20 cellular contexts compared by ENCODE assay signal in genomic region chr9:101536351-101536750, GRCh38. TPM values are rescaled to one million over a fixed set of nuclear protein-coding genes. Genes with fewer than 3 reads are reported as not detected.
A peak's percentile ranks its signal among the peaks of the same experiment; 100 is the strongest.
DNase-seq lines count a peak whose midpoint lies in the region; ATAC-seq, FAIRE-seq and TF ChIP-seq lines count a peak whose summit lies in the region.
"Had no signal": no experiment of that assay in that cellular context is flagged by ENCODE, and none has a peak within 500 bp of the region (broad histone marks: within the 10 kb centered on the region; RNA-seq: fewer than 3 reads in every experiment).

No MANE protein-coding gene starts in this region.

- no peaks in the 10 kb centered on the region for H3K36me3 Mint-ChIP-seq in MCF 10A (ENCODE audit: insufficient read depth, unreplicated experiment)

- intact Hi-C loops in mammary epithelial cell (cut with micrococcal nuclease), result no loop called here
- intact Hi-C loops in MCF 10A (cut with micrococcal nuclease), result no loop called here
- intact Hi-C loops in Right ventricle myocardium superior (cut with DNase I), result no loop called here

- DNase-seq in mammary epithelial cell (peak; percentile 46), MCF 10A (ENCODE audit: unreplicated experiment) (no peak), amniotic epithelial cell (ENCODE audit: low read depth) (peak; percentile 16), foreskin fibroblast (peak; percentile 36 to 63), Right ventricle myocardium superior (no peak), DMS153 treated with DMSO at 0.1 percent for 48 hours (lab: John Stamatoyannopoulos, UW; ENCODE audit: unreplicated experiment) (no peak), HTR-8/SVneo (ENCODE audit: insufficient read length, low spot score) (no peak)
- DNase-seq: activated CD4-positive, alpha-beta T cell treated with anti-CD3 and anti-CD28 coated beads, Interleukin-2, amount 50 U/mL, for 4 hours; NCI-H1930; NCI-H510A had no signal

- POLR2A ChIA-PET in MCF 10A (lab: Yijun Ruan, JAX), result interaction anchor here (0.7 kb wide), 3 partner anchors 67 to 260 kb away, joined by 3 to 5 read pairs (median 3); no protein-coding TSS in a partner anchor

- ATAC-seq in HG03108 (IDR thresholded peaks at IDR 0.05; ENCODE audit: unreplicated experiment) (no peak), Right ventricle myocardium superior (ENCODE audit: poor library complexity) (no peak)
- ATAC-seq: left colon, Right ventricle myocardium inferior had no signal

- H3K79me2 ChIP-seq in mammary epithelial cell (ENCODE audit: insufficient read depth, low read length), result peaks cover 43% of the 10 kb centered on the region

- H3K9me3 Mint-ChIP-seq in MCF 10A (ENCODE audit: unreplicated experiment), result no peaks in the 10 kb centered on the region
- H3K9me3 Mint-ChIP-seq: CD14-positive monocyte had no signal

- no peaks in the 10 kb centered on the region for H3K9me3 ChIP-seq in mammary epithelial cell (replicated peaks; ENCODE audit: insufficient read depth, low read length)
- H3K9me3 ChIP-seq: esophagus muscularis mucosa, thoracic aorta had no signal

- H3K4me1 ChIP-seq in mammary epithelial cell (ENCODE audit: insufficient read depth, low read length), result peaks cover 16% of the 10 kb centered on the region

- H3K4me3 ChIP-seq in mammary epithelial cell (replicated peaks in 1 of 3; ENCODE audit: insufficient read depth in 1 of 3, low read depth in 2 of 3, low read length in 3 of 3), result no peak overlapping the region
- no peak overlapping the region for H3K4me3 ChIP-seq in foreskin fibroblast (ENCODE audit: low read depth in 1 of 2, low read length in 2 of 2)
- H3K4me3 ChIP-seq: esophagus muscularis mucosa, thoracic aorta had no signal

- no peak overlapping the region for H2AFZ ChIP-seq in mammary epithelial cell (ENCODE audit: low read depth, low read length)

- FAIRE-seq in HTR-8/SVneo (lab: Jason Lieb, UNC), result no peak

- in situ Hi-C loops in mammary epithelial cell (cut with MboI; ENCODE audit: low sequenced_read_pairs in 2 of 2), result no loop called here

- H3K27ac Mint-ChIP-seq in MCF 10A (ENCODE audit: low read depth, unreplicated experiment), result no peak overlapping the region
- H3K27ac Mint-ChIP-seq: activated naive CD8-positive, alpha-beta T cell had no signal

- no peak overlapping the region for H3K9ac ChIP-seq in mammary epithelial cell (ENCODE audit: insufficient read depth, low read length)

- dilution Hi-C loops in mammary epithelial cell (cut with HindIII; ENCODE audit: low sequenced_read_pairs), result no loop called here

- CTCF ChIA-PET in mammary epithelial cell (lab: Charles Lee; ENCODE audit: low non-redundant PET), result no interaction called here
- CTCF ChIA-PET in MCF 10A (lab: Yijun Ruan, JAX), result interaction anchor here (0.5 to 26.6 kb wide), 7 partner anchors 9 to 117 kb away, joined by 3 to 751 read pairs (median 4); no protein-coding TSS in a partner anchor

- peaks cover 12% of the 10 kb centered on the region for H3K36me3 ChIP-seq in mammary epithelial cell (ENCODE audit: insufficient read depth, low read length)

- no peak overlapping the region for H3K4me3 Mint-ChIP-seq in MCF 10A (ENCODE audit: unreplicated experiment)
- H3K4me3 Mint-ChIP-seq: CD14-positive monocyte had no signal

- peaks cover 13% of the 10 kb centered on the region for H3K4me1 Mint-ChIP-seq in MCF 10A (ENCODE audit: insufficient read depth, unreplicated experiment)

- H3K27me3 ChIP-seq in mammary epithelial cell (ENCODE audit: insufficient read depth, low read length), result no peaks in the 10 kb centered on the region
- H3K27me3 ChIP-seq: esophagus muscularis mucosa had no signal

- BruUV-seq in mammary epithelial cell (replicated peaks; lab: Mats Ljungman, UMichigan), result no TSS peak
- no TSS peak for BruUV-seq in MCF 10A (replicated peaks; lab: Mats Ljungman, UMichigan)

- no peaks in the 10 kb centered on the region for H3K27me3 Mint-ChIP-seq in MCF 10A (ENCODE audit: insufficient read depth, unreplicated experiment)
- H3K27me3 Mint-ChIP-seq: activated naive CD8-positive, alpha-beta T cell had no signal

- peak overlapping the region; percentile 38 for H3K4me2 ChIP-seq in mammary epithelial cell (ENCODE audit: insufficient read depth, low read depth, low read length)

- H4K20me1 ChIP-seq in mammary epithelial cell (ENCODE audit: insufficient read depth, low read length), result no peaks in the 10 kb centered on the region

- no peak for TF ChIP-seq CTCF in mammary epithelial cell (conservative IDR thresholded peaks at IDR 0.05 in 1 of 2, IDR thresholded peaks at IDR 0.05 in 1 of 2; ENCODE audit: extremely low read depth in 1 of 2, insufficient read depth in 1 of 2, low read depth in 1 of 2, low read length in 2 of 2)
- TF ChIP-seq CTCF in MCF 10A (IDR thresholded peaks at IDR 0.05; ENCODE audit: unreplicated experiment), result no peak
- no peak for TF ChIP-seq CTCF in foreskin fibroblast (IDR thresholded peaks at IDR 0.05; ENCODE audit: low read depth, low read length)

- no peak overlapping the region for H3K27ac ChIP-seq in mammary epithelial cell (ENCODE audit: insufficient read depth, low read depth, low read length)
- H3K27ac ChIP-seq: esophagus muscularis mucosa, thoracic aorta had no signal

RNA-seq across cellular contexts. Expression of gene RNF20, which starts 2.7 kb away (rescaled TPM):
- total RNA-seq in mammary epithelial cell (10 to 100 TPM; 24.8 to 35.2 TPM), MCF 10A (2022) (38.4 and 41.6 TPM in 2 replicates), Right ventricle myocardium superior (40.9 TPM)
- 12.5 TPM for polyA plus RNA-seq in mammary epithelial cell
- polyA minus RNA-seq in mammary epithelial cell, result 111 TPM

RNA-seq across cellular contexts. Expression of gene PPP3R2, which starts 58.4 kb away (rescaled TPM):
- total RNA-seq in mammary epithelial cell, result not detected
- not detected for polyA plus RNA-seq in mammary epithelial cell
- not detected for polyA minus RNA-seq in mammary epithelial cell
- not detected in 2 replicates for total RNA-seq in MCF 10A (2022)
- not detected for total RNA-seq in Right ventricle myocardium superior
- total RNA-seq: A172; renal cortical epithelial cell; Right ventricle myocardium inferior; T-helper 1 cell treated with Interleukin-12 subunit alpha and Interleukin-12 subunit beta and Interleukin-4 antibody, amounts not matched to agents 30 ng/mL and 1 ng/mL, for 36 hours; thoracic aorta had no signal

Comparison
In these comparisons a context has a peak if more than half of its experiments do, and no peak if none do; other contexts are left out.
1. DNase-seq: peak in mammary epithelial cell (single experiment), amniotic epithelial cell (single experiment) and foreskin fibroblast (2 of 2); none in MCF 10A (single experiment), Right ventricle myocardium superior (single experiment), DMS153 treated with DMSO at 0.1 percent for 48 hours (single experiment) and HTR-8/SVneo (single experiment).